Comparison of ENCODE assay signal across 9 cellular contexts in the genomic region with DNA sequence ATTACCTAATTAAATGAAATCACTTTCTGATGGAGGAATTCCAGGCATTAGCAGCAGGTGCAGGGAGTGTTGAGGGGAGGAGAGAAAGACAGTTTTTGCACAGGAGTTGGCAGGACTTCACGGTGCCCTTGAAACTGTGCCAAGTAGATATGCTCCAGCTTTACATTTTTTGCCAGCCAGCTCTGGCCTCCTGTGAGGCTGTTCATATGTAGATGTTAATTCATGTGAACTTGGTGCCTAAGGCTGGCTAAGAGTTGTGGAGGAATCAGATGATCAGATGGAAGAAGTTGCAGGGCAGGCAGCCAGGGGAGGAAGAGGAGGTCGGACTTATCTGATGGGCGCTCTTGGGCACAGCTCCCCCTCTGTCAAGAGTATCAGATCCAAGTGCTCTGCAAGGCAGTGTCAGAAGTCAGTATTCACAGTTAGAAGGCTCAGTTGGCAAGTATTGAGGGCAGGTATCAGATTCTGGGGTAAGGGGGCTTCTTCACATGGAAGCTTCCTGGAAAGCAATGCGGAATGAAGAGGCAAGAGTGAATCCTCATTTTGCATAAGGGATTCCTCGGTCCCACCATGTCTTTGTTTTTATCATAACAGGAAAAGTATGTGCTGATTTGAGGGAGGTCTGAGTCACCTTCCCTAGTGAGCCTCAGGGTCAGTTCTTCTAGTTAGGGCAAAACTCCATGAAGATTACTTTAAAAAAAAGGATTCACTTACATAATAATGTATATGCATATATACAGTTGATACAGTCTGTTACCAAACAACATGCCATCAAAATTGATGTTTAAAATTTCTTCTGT.
A peak's percentile ranks its signal among the peaks of the same experiment; 100 is the strongest.
DNase-seq lines count a peak whose midpoint lies in the region; ATAC-seq, FAIRE-seq and TF ChIP-seq lines count a peak whose summit lies in the region.
"Had no signal": no experiment of that assay in that cellular context is flagged by ENCODE, and none has a peak within 500 bp of the region (broad histone marks: within the 10 kb centered on the region; RNA-seq: fewer than 3 reads in every experiment).

No MANE protein-coding gene starts in this region.

- H3K36me3 ChIP-seq in keratinocyte (ENCODE audit: control insufficient read depth in 2 of 2, extremely low read depth in 1 of 2, insufficient read depth in 2 of 2, low read length in 2 of 2) = no peaks in the 10 kb centered on the region
- no peaks in the 10 kb centered on the region for H3K36me3 ChIP-seq in gastrocnemius medialis

- H3K27ac ChIP-seq in keratinocyte (ENCODE audit: control insufficient read depth, insufficient read depth, low read length) (no peak overlapping the region), gastrocnemius medialis (no peak overlapping the region)

- H3K27me3 ChIP-seq in keratinocyte (ENCODE audit: control insufficient read depth, extremely low read depth, insufficient read depth, low read length) (peaks cover 4% of the 10 kb centered on the region), gastrocnemius medialis (no peaks in the 10 kb centered on the region)

- no peaks in the 10 kb centered on the region for H3K9me1 ChIP-seq in keratinocyte (ENCODE audit: control insufficient read depth, extremely low read depth, insufficient read depth, low read length)

- H4K20me1 ChIP-seq in keratinocyte (ENCODE audit: control insufficient read depth, extremely low read depth, insufficient read depth, low read length) = no peaks in the 10 kb centered on the region

- TF ChIP-seq CTCF in keratinocyte (optimal IDR thresholded peaks at IDR 0.05 in 1 of 3, IDR thresholded peaks at IDR 0.05 in 1 of 3, conservative IDR thresholded peaks at IDR 0.05 in 1 of 3; ENCODE audit: extremely low read depth in 1 of 3, insufficient read depth in 2 of 3, low read length in 3 of 3) = no peak
- no peak for TF ChIP-seq CTCF in gastrocnemius medialis (IDR thresholded peaks at IDR 0.05 in 4 of 5, conservative IDR thresholded peaks at IDR 0.05 in 1 of 5)

- TF ChIP-seq POLR2A in gastrocnemius medialis (IDR thresholded peaks at IDR 0.05) = no peak

- DNase-seq in DMS 273 treated with DMSO at 0.1 percent for 48 hours (lab: John Stamatoyannopoulos, UW) (peak; percentile 76), NCI-H2029 (lab: John Stamatoyannopoulos, UW) (peak; percentile 10), amniotic epithelial cell (ENCODE audit: low read depth) (peak; percentile 64), keratinocyte (ENCODE audit: low read depth, low spot score) (no peak), NCI-H2227 (lab: John Stamatoyannopoulos, UW; ENCODE audit: unreplicated experiment) (no peak), gastrocnemius medialis (no peak)
- DNase-seq in activated CD4-positive, alpha-beta T cell treated with anti-CD3 and anti-CD28 coated beads for 1 hour = no peak
- DNase-seq: Caco-2 had no signal

- ATAC-seq in gastrocnemius medialis (no peak), GM19463 (IDR thresholded peaks at IDR 0.05; ENCODE audit: unreplicated experiment) (no peak)

- H3K4me3 ChIP-seq in keratinocyte (ENCODE audit: control insufficient read depth in 2 of 3, extremely low read depth in 1 of 3, insufficient read depth in 2 of 3, low read depth in 1 of 3, low read length in 3 of 3) (peak overlapping the region in 1 of 3 experiments; percentile 9), gastrocnemius medialis (no peak overlapping the region)

- H3K9me3 ChIP-seq in keratinocyte (ENCODE audit: control insufficient read depth, low read depth, low read length) (no peaks in the 10 kb centered on the region), gastrocnemius medialis (no peaks in the 10 kb centered on the region)
- H3K9me3 ChIP-seq: Caco-2 had no signal

- H3K4me2 ChIP-seq in keratinocyte (ENCODE audit: control insufficient read depth, extremely low read depth, insufficient read depth, low read depth, low read length) = peak overlapping the region; percentile 71

- intact Hi-C loops in gastrocnemius medialis (cut with DNase I; ENCODE audit: low total_unique reads) = loop anchor here (2.0 to 5.0 kb wide), 2 partner anchors 65 to 540 kb away; no protein-coding TSS in a partner anchor

- peak; percentile 88 for FAIRE-seq in keratinocyte (lab: Jason Lieb, UNC)

- H3K4me1 ChIP-seq in keratinocyte (ENCODE audit: control insufficient read depth, extremely low read depth, insufficient read depth, low read length) (peaks cover 27% of the 10 kb centered on the region), gastrocnemius medialis (peaks cover 7 to 8% of the 10 kb centered on the region in 2 donors)

- H3K79me2 ChIP-seq in keratinocyte (ENCODE audit: control insufficient read depth, insufficient read depth, low read length) = no peaks in the 10 kb centered on the region

- dilution Hi-C loops in keratinocyte (cut with MboI; ENCODE audit: extremely low pct_ligation_motif_present, low sequenced_read_pairs) = no loop called here

- in situ Hi-C loops in gastrocnemius medialis (cut with MboI; ENCODE audit: low sequenced_read_pairs in 4 of 4) = no loop called here

- H2AFZ ChIP-seq in keratinocyte (ENCODE audit: control insufficient read depth, low read length) = no peak overlapping the region

- H3K9ac ChIP-seq in keratinocyte (ENCODE audit: control insufficient read depth, extremely low read depth, insufficient read depth, low read length) = no peak overlapping the region

Comparison
In these comparisons a context has a peak if more than half of its experiments do, and no peak if none do; other contexts are left out.
1. DNase-seq: peak in DMS 273 treated with DMSO at 0.1 percent for 48 hours (single experiment), NCI-H2029 (single experiment) and amniotic epithelial cell (single experiment); none in keratinocyte (single experiment), NCI-H2227 (single experiment), activated CD4-positive, alpha-beta T cell treated with anti-CD3 and anti-CD28 coated beads for 1 hour (single experiment) and gastrocnemius medialis (0 of 2).